In genomic region chr10:121113906-121114305, GRCh38 we compare ENCODE assay signal across 20 cellular contexts.
"Had no signal": no experiment of that assay in that cellular context is flagged by ENCODE, and none has a peak within 500 bp of the region (broad histone marks: within the 10 kb centered on the region; RNA-seq: fewer than 3 reads in every experiment).

No MANE protein-coding gene starts in this region.

- H3K27me3 Mint-ChIP-seq: activated naive CD4-positive, alpha-beta T cell treated with anti-CD3 and anti-CD28 coated beads, Interleukin-2, amount 10 ng/mL, durations not matched to agents 7 days and 5 days had no signal

- H3K36me3 Mint-ChIP-seq: activated naive CD4-positive, alpha-beta T cell treated with anti-CD3 and anti-CD28 coated beads, Interleukin-2, amount 10 ng/mL, durations not matched to agents 7 days and 5 days; activated naive CD8-positive, alpha-beta T cell treated with anti-CD3 and anti-CD28 coated beads for 36 hours had no signal

- H3K4me1 ChIP-seq: Peyer's patch had no signal

- H3K27me3 ChIP-seq: brain microvascular endothelial cell, Peyer's patch had no signal

- H3K9me3 ChIP-seq: Peyer's patch had no signal

- H3K4me3 ChIP-seq: Peyer's patch had no signal

- H3K27ac ChIP-seq: brain microvascular endothelial cell, Peyer's patch, WERI-Rb-1 had no signal

- H3K36me3 ChIP-seq: brain microvascular endothelial cell, Peyer's patch, WERI-Rb-1 had no signal

- H3K27ac Mint-ChIP-seq: activated CD8-positive, alpha-beta T cell treated with anti-CD3 and anti-CD28 coated beads for 36 hours; activated naive CD4-positive, alpha-beta T cell treated with anti-CD3 and anti-CD28 coated beads, Interleukin-2, amount 10 ng/mL, durations not matched to agents 7 days and 5 days; activated naive CD8-positive, alpha-beta T cell treated with anti-CD3 and anti-CD28 coated beads for 36 hours; activated T-cell treated with anti-CD3 and anti-CD28 coated beads, Interleukin-2, amount 50 U/mL, for 72 hours; activated T-helper 2 cell treated with anti-CD3 and anti-CD28 coated beads, Interferon-gamma antibody, Interleukin-2, Interleukin-4, amounts not matched to agents 10 μg/mL and 5 μg/mL and 100 μg/mL, durations not matched to agents 14 hours and 24 hours and 36 hours had no signal

- H3K4me3 Mint-ChIP-seq: activated CD8-positive, alpha-beta T cell treated with anti-CD3 and anti-CD28 coated beads for 36 hours; activated naive CD4-positive, alpha-beta T cell treated with anti-CD3 and anti-CD28 coated beads, Interleukin-2, amount 10 ng/mL, durations not matched to agents 7 days and 5 days; activated naive CD8-positive, alpha-beta T cell treated with anti-CD3 and anti-CD28 coated beads for 36 hours; activated T-cell treated with anti-CD3 and anti-CD28 coated beads, Interleukin-2, amount 50 U/mL, for 72 hours had no signal

- ATAC-seq: activated CD8-positive, alpha-beta T cell treated with anti-CD3 and anti-CD28 coated beads for 36 hours; activated T-cell treated with anti-CD3 and anti-CD28 coated beads, Interleukin-2, amount 50 U/mL, for 72 hours had no signal

- H3K4me1 Mint-ChIP-seq: activated naive CD4-positive, alpha-beta T cell treated with anti-CD3 and anti-CD28 coated beads, Interleukin-2, amount 10 ng/mL, durations not matched to agents 7 days and 5 days; activated naive CD8-positive, alpha-beta T cell treated with anti-CD3 and anti-CD28 coated beads for 36 hours had no signal

- DNase-seq: activated CD4-positive, alpha-beta T cell treated with anti-CD3 and anti-CD28 coated beads for 4 hours; activated CD8-positive, alpha-beta memory T cell treated with anti-CD3 and anti-CD28 coated beads, Interleukin-2, amount 50 U/mL, for 4 hours; activated CD8-positive, alpha-beta T cell treated with anti-CD3 and anti-CD28 coated beads for 36 hours; activated gamma-delta T cell treated with Interleukin-2 at 50 U/mL for 16 hours; activated naive CD4-positive, alpha-beta T cell treated with anti-CD3 and anti-CD28 coated beads, Interleukin-2, amount 10 ng/mL, durations not matched to agents 7 days and 5 days; activated naive CD8-positive, alpha-beta T cell treated with anti-CD3 and anti-CD28 coated beads for 36 hours; activated T-cell treated with anti-CD3 and anti-CD28 coated beads, Interleukin-2, amount 50 U/mL, for 72 hours; brain microvascular endothelial cell; MM.1S; NCI-H1105; NCI-H1436 treated with DMSO at 0.1 percent for 48 hours; NCI-H187; NCI-H2081; NCI-H510A treated with DMSO at 0.1 percent for 48 hours; NCI-H69; Peyer's patch; SHP77 treated with DMSO at 0.1 percent for 48 hours; T-helper 2 cell; WERI-Rb-1 had no signal
